8 cellular contexts compared by ENCODE assay signal in genomic region chr17:35808240-35808961, GRCh38. TPM values are rescaled to one million over a fixed set of nuclear protein-coding genes. Genes with fewer than 3 reads are reported as not detected.
DNase-seq lines count a peak whose midpoint lies in the region; ATAC-seq and TF ChIP-seq lines count a peak whose summit lies in the region.

No MANE protein-coding gene starts in this region.

- peaks cover 15% of the 10 kb centered on the region for H3K36me3 Mint-ChIP-seq in natural killer cell treated with Interleukin-12 subunit alpha and Interleukin-12 subunit beta and Interleukin-15 and Interleukin-18, amount 100 ng/mL, for 72 hours

- H3K27me3 Mint-ChIP-seq in natural killer cell treated with Interleukin-12 subunit alpha and Interleukin-12 subunit beta and Interleukin-15 and Interleukin-18, amount 100 ng/mL, for 72 hours: no peaks in the 10 kb centered on the region

- ATAC-seq in natural killer cell treated with Interleukin-12 subunit alpha and Interleukin-12 subunit beta and Interleukin-15 and Interleukin-18, amount 100 ng/mL, for 72 hours: no peak
- ATAC-seq in HG03039 (IDR thresholded peaks at IDR 0.05; ENCODE audit: unreplicated experiment): no peak

- H3K4me3 ChIP-seq in Jurkat, Clone E6-1 (ENCODE audit: low read length): peak overlapping the region; percentile 100

- H3K4me1 Mint-ChIP-seq in natural killer cell treated with Interleukin-12 subunit alpha and Interleukin-12 subunit beta and Interleukin-15 and Interleukin-18, amount 100 ng/mL, for 72 hours (ENCODE audit: low read depth in 2 of 2): peaks cover 39 to 54% of the 10 kb centered on the region in 2 donors

- no peak for DNase-seq in Jurkat, Clone E6-1 (ENCODE audit: low read depth, low spot score)
- DNase-seq in natural killer cell treated with Interleukin-12 subunit alpha and Interleukin-12 subunit beta and Interleukin-15 and Interleukin-18, amount 100 ng/mL, for 72 hours (ENCODE audit: low spot score): no peak
- DNase-seq in NCI-H187 treated with DMSO at 0.1 percent for 48 hours (lab: John Stamatoyannopoulos, UW) (no peak), AG20443 (ENCODE audit: low spot score) (no peak), anterior cingulate cortex (lab: John Stamatoyannopoulos, UW) (no peak)

- H3K27ac ChIP-seq in C4-2B (peak overlapping the region; percentile 88), cingulate gyrus (ENCODE audit: low read depth, low read length) (peak overlapping the region; percentile 99)

- TF ChIP-seq CTCF in C4-2B (conservative IDR thresholded peaks at IDR 0.05): no peak

- peak overlapping the region; percentile 94 to 95 for H3K27ac Mint-ChIP-seq in natural killer cell treated with Interleukin-12 subunit alpha and Interleukin-12 subunit beta and Interleukin-15 and Interleukin-18, amount 100 ng/mL, for 72 hours

- H3K9me3 Mint-ChIP-seq in natural killer cell treated with Interleukin-12 subunit alpha and Interleukin-12 subunit beta and Interleukin-15 and Interleukin-18, amount 100 ng/mL, for 72 hours: no peaks in the 10 kb centered on the region

- peak overlapping the region; percentile 95 for H3K4me3 Mint-ChIP-seq in natural killer cell treated with Interleukin-12 subunit alpha and Interleukin-12 subunit beta and Interleukin-15 and Interleukin-18, amount 100 ng/mL, for 72 hours

RNA-seq across cellular contexts. Expression of gene TAF15, which starts 0.9 kb away (rescaled TPM):
- 336 TPM for polyA plus RNA-seq in Jurkat, Clone E6-1 (2012; ENCODE audit: insufficient read depth, insufficient read length)
- 100 to 1,000 TPM; 235 to 249 TPM for total RNA-seq in natural killer cell treated with Interleukin-12 subunit alpha and Interleukin-12 subunit beta and Interleukin-15 and Interleukin-18, amount 100 ng/mL, for 72 hours

RNA-seq across cellular contexts. Expression of gene MMP28, which starts 13.0 kb away (rescaled TPM):
- 4.5 TPM for polyA plus RNA-seq in Jurkat, Clone E6-1 (2012; ENCODE audit: insufficient read depth, insufficient read length)
- total RNA-seq in natural killer cell treated with Interleukin-12 subunit alpha and Interleukin-12 subunit beta and Interleukin-15 and Interleukin-18, amount 100 ng/mL, for 72 hours: not detected

RNA-seq across cellular contexts. Expression of gene C17orf50, which starts 47.7 kb away (rescaled TPM):
- polyA plus RNA-seq in Jurkat, Clone E6-1 (2012; ENCODE audit: insufficient read depth, insufficient read length): not detected
- total RNA-seq in natural killer cell treated with Interleukin-12 subunit alpha and Interleukin-12 subunit beta and Interleukin-15 and Interleukin-18, amount 100 ng/mL, for 72 hours: not detected

RNA-seq across cellular contexts. Expression of gene GAS2L2, which starts 55.4 kb away (rescaled TPM):
- polyA plus RNA-seq in Jurkat, Clone E6-1 (2012; ENCODE audit: insufficient read depth, insufficient read length): not detected
- total RNA-seq in natural killer cell treated with Interleukin-12 subunit alpha and Interleukin-12 subunit beta and Interleukin-15 and Interleukin-18, amount 100 ng/mL, for 72 hours: not detected
